19 cellular contexts compared by ENCODE assay signal in the genomic region with DNA sequence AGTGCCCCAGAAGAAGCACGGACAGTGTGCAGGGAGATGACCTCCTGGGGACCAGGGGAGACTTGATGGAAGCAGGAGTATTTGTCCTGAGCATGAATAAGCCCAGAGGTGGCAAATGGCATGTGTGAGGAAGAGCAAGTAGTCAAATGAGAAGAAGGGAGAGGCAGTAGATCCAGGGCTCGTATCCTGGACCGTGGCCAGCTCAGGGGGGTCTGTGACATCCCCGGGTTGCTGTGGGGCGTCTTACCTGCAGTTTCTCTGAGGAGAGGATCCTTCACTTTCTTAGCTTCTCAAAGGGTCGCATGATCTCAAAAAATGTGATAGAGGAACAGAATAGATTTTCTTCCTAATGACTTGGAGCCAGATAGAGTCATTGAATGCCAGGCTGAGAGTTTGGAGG.
"Had no signal": no experiment of that assay in that cellular context is flagged by ENCODE, and none has a peak within 500 bp of the region (broad histone marks: within the 10 kb centered on the region; RNA-seq: fewer than 3 reads in every experiment).

No MANE protein-coding gene starts in this region.

- H3K36me3 ChIP-seq: colonic mucosa, ovary had no signal

- H3K27ac ChIP-seq: body of pancreas, colonic mucosa, ovary had no signal

- H3K4me1 ChIP-seq: colonic mucosa had no signal

- H3K9me3 ChIP-seq: body of pancreas, colonic mucosa, ovary had no signal

- ATAC-seq: activated CD8-positive, alpha-beta T cell treated with anti-CD3 and anti-CD28 coated beads for 36 hours; activated T-helper 17 cell treated with anti-CD3 and anti-CD28 coated beads, Interleukin-2, amount 50 U/mL, for 72 hours; body of pancreas; left ventricle myocardium superior; naive thymus-derived CD4-positive, alpha-beta T cell; sciatic nerve had no signal

- H3K4me2 ChIP-seq: smooth muscle cell had no signal

- DNase-seq: activated CD4-positive, alpha-beta T cell treated with anti-CD3 and anti-CD28 coated beads for 48 hours; activated CD4-positive, CD25-positive, alpha-beta regulatory T cell; activated CD8-positive, alpha-beta T cell treated with anti-CD3 and anti-CD28 coated beads for 36 hours; activated naive CD4-positive, alpha-beta T cell; activated T-cell treated with anti-CD3 and anti-CD28 coated beads, Interleukin-2, amount 50 U/mL, for 1 hour; body of pancreas; central memory CD4-positive, alpha-beta T cell; colonic mucosa; erythroblast; foreskin melanocyte; left ventricle myocardium superior; naive thymus-derived CD4-positive, alpha-beta T cell; stimulated activated CD4-positive, alpha-beta T cell treated with anti-CD3 and anti-CD28 coated beads, Interleukin-4, amount 100 ng/mL, for 1 hour; T-helper 1 cell; T1000 had no signal

- H3K9me3 Mint-ChIP-seq: activated CD8-positive, alpha-beta T cell treated with anti-CD3 and anti-CD28 coated beads for 36 hours; activated T-helper 17 cell treated with anti-CD3 and anti-CD28 coated beads, Interleukin-2, amount 50 U/mL, for 72 hours had no signal

- H3K4me3 Mint-ChIP-seq: activated CD8-positive, alpha-beta T cell treated with anti-CD3 and anti-CD28 coated beads for 36 hours; activated T-helper 17 cell treated with anti-CD3 and anti-CD28 coated beads, Interleukin-2, amount 50 U/mL, for 72 hours; naive thymus-derived CD4-positive, alpha-beta T cell had no signal

- H3K27ac Mint-ChIP-seq: activated CD8-positive, alpha-beta T cell treated with anti-CD3 and anti-CD28 coated beads for 36 hours; activated T-helper 17 cell treated with anti-CD3 and anti-CD28 coated beads, Interleukin-2, amount 50 U/mL, for 72 hours had no signal

- H3K27me3 Mint-ChIP-seq: activated CD8-positive, alpha-beta T cell treated with anti-CD3 and anti-CD28 coated beads for 36 hours; activated T-helper 17 cell treated with anti-CD3 and anti-CD28 coated beads, Interleukin-2, amount 50 U/mL, for 72 hours; naive thymus-derived CD4-positive, alpha-beta T cell had no signal

- H3K4me3 ChIP-seq: body of pancreas, colonic mucosa, ovary, smooth muscle cell had no signal

- H3K27me3 ChIP-seq: body of pancreas, colonic mucosa, ovary had no signal
